In the genomic region with DNA sequence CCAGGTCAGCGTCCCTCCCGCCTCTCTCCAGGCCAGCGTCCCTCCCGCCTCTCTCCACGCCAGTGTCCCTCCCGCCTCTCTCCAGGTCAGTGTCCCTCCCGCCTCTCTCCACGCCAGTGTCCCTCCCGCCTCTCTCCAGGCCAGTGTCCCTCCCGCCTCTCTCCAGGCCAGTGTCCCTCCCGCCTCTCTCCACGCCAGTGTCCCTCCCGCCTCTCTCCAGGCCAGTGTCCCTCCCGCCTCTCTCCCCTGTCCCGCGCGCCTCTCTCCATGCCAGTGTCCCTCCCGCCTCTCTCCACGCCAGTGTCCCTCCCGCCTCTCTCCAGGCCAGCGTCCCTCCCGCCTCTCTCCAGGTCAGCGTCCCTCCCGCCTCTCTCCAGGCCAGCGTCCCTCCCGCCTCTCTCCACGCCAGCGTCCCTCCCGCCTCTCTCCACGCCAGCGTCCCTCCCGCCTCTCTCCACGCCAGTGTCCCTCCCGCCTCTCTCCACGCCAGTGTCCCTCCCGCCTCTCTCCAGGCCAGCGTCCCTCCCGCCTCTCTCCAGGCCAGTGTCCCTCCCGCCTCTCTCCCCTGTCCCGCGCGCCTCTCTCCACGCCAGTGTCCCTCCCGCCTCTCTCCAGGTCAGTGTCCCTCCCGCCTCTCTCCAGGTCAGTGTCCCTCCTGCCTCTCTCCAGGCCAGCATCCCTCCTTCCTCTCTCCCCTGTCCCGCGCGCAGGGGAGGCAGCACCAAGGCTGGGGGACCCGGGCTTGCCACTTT, we compare ENCODE assay signal across 8 cellular contexts. TPM values are rescaled to one million over a fixed set of nuclear protein-coding genes. Genes with fewer than 3 reads are reported as not detected.
A peak's percentile ranks its signal among the peaks of the same experiment; 100 is the strongest.
DNase-seq lines count a peak whose midpoint lies in the region; ATAC-seq and TF ChIP-seq lines count a peak whose summit lies in the region.
"Not testable (repeated sequence)": the region's sequence is repeated elsewhere in the genome, so short reads cannot be mapped to it uniquely, and the experiment has no call there.

No MANE protein-coding gene starts in this region.

- WGBS in endodermal cell (ENCODE audit: insufficient coverage in 1 of 2, insufficient read length in 1 of 2), 2 experiments = 1 to 8% methylated on average over 11 to 46 of the region's 49 CpGs
- 8% methylated on average over 40 of the region's 49 CpGs for WGBS in suprapubic skin

- not testable (repeated sequence) for H3K36me3 Mint-ChIP-seq in activated naive CD4-positive, alpha-beta T cell treated with anti-CD3 and anti-CD28 coated beads, Interleukin-2, amount 50 U/mL, for 24 hours; endodermal cell (ENCODE audit: low read depth)

- not testable (repeated sequence) for H3K79me2 ChIP-seq in parathyroid adenoma

- not testable (repeated sequence) for TF ChIP-seq CTCF in AG09309 (IDR thresholded peaks at IDR 0.05; ENCODE audit: control insufficient read depth, insufficient read depth, low read depth, low read length, missing control alignments); endodermal cell (conservative IDR thresholded peaks at IDR 0.05); lower lobe of right lung (IDR thresholded peaks at IDR 0.05); parathyroid adenoma (IDR thresholded peaks at IDR 0.05); suprapubic skin (IDR thresholded peaks at IDR 0.05)

- not testable (repeated sequence) for H3K4me2 ChIP-seq in parathyroid adenoma (ENCODE audit: low read length)

- not testable (repeated sequence) for H3K9me3 ChIP-seq in HUES6 (ENCODE audit: control insufficient read depth, insufficient read depth, low read depth, low read length); endodermal cell (ENCODE audit: control insufficient read depth, low read length); lower lobe of right lung; parathyroid adenoma (ENCODE audit: control insufficient read depth, low read length); suprapubic skin

- intact Hi-C loops in left ventricle myocardium superior (cut with micrococcal nuclease); lower lobe of right lung (cut with DNase I): not testable (repeated sequence)

- H3K4me1 Mint-ChIP-seq in activated naive CD4-positive, alpha-beta T cell treated with anti-CD3 and anti-CD28 coated beads, Interleukin-2, amount 50 U/mL, for 24 hours = peaks cover 16% of the 10 kb centered on the region
- H3K4me1 Mint-ChIP-seq in endodermal cell = not testable (repeated sequence)

- peaks cover 70% of the 10 kb centered on the region for H3K27me3 ChIP-seq in HUES6 (ENCODE audit: control insufficient read depth, insufficient read depth, low read length)
- peaks cover 68% of the 10 kb centered on the region for H3K27me3 ChIP-seq in endodermal cell (ENCODE audit: control insufficient read depth, insufficient read depth, low read length, poor library complexity, severe bottlenecking)
- H3K27me3 ChIP-seq in lower lobe of right lung (ENCODE audit: low read depth); parathyroid adenoma (ENCODE audit: control insufficient read depth, insufficient read depth, low read length); suprapubic skin: not testable (repeated sequence)

- ATAC-seq in left ventricle myocardium superior, lower lobe of right lung: not testable (repeated sequence)

- H3K27ac ChIP-seq in HUES6 (ENCODE audit: low read depth, low read length); endodermal cell (ENCODE audit: low read depth, low read length); lower lobe of right lung: not testable (repeated sequence)
- H3K27ac ChIP-seq in parathyroid adenoma (peak overlapping the region; percentile 37), suprapubic skin (peak overlapping the region; percentile 18)

- H3K9me3 Mint-ChIP-seq in activated naive CD4-positive, alpha-beta T cell treated with anti-CD3 and anti-CD28 coated beads, Interleukin-2, amount 50 U/mL, for 24 hours; endodermal cell: not testable (repeated sequence)

- not testable (repeated sequence) for TF ChIP-seq EP300 in suprapubic skin (IDR thresholded peaks at IDR 0.05)

- peaks cover 19% of the 10 kb centered on the region for H3K27me3 Mint-ChIP-seq in activated naive CD4-positive, alpha-beta T cell treated with anti-CD3 and anti-CD28 coated beads, Interleukin-2, amount 50 U/mL, for 24 hours
- peaks cover 71% of the 10 kb centered on the region for H3K27me3 Mint-ChIP-seq in endodermal cell (ENCODE audit: insufficient read depth)

- not testable (repeated sequence) for H3K36me3 ChIP-seq in HUES6 (ENCODE audit: control insufficient read depth, insufficient read depth, low read length); endodermal cell (ENCODE audit: control insufficient read depth, insufficient read depth, low read length); lower lobe of right lung; parathyroid adenoma (ENCODE audit: control insufficient read depth, insufficient read depth, low read length); suprapubic skin

- H3K27ac Mint-ChIP-seq in activated naive CD4-positive, alpha-beta T cell treated with anti-CD3 and anti-CD28 coated beads, Interleukin-2, amount 50 U/mL, for 24 hours; endodermal cell: not testable (repeated sequence)

- H3K4me3 ChIP-seq in AG09309 (ENCODE audit: control insufficient read depth, low read depth, low read length) = peak overlapping the region; percentile 43
- peak overlapping the region; percentile 49 for H3K4me3 ChIP-seq in HUES6 (ENCODE audit: low read depth, low read length)
- H3K4me3 ChIP-seq in endodermal cell (ENCODE audit: low read length) = peak overlapping the region; percentile 56
- peak overlapping the region; percentile 35 for H3K4me3 ChIP-seq in lower lobe of right lung
- not testable (repeated sequence) for H3K4me3 ChIP-seq in parathyroid adenoma (ENCODE audit: low read depth, low read length)
- peak overlapping the region; percentile 61 for H3K4me3 ChIP-seq in suprapubic skin

- H2AFZ ChIP-seq in parathyroid adenoma = peak overlapping the region; percentile 48

- not testable (repeated sequence) for TF ChIP-seq POLR2A in suprapubic skin (IDR thresholded peaks at IDR 0.05)

- not testable (repeated sequence) for DNase-seq in AG09309 (ENCODE audit: low read depth); endodermal cell; lower lobe of right lung; suprapubic skin (ENCODE audit: low spot score in 2 of 2)
- DNase-seq in left ventricle myocardium superior = peak; percentile 38

- not testable (repeated sequence) for H3K4me1 ChIP-seq in HUES6 (ENCODE audit: control insufficient read depth, insufficient read depth, low read length); endodermal cell (ENCODE audit: control insufficient read depth, insufficient read depth, low read length); parathyroid adenoma
- peaks cover 10% of the 10 kb centered on the region for H3K4me1 ChIP-seq in lower lobe of right lung
- peaks cover 13% of the 10 kb centered on the region for H3K4me1 ChIP-seq in suprapubic skin

- H3K9ac ChIP-seq in HUES6 (ENCODE audit: low read length); endodermal cell (ENCODE audit: extremely low read depth, low read length, poor library complexity, severe bottlenecking); parathyroid adenoma: not testable (repeated sequence)

- H3K4me3 Mint-ChIP-seq in activated naive CD4-positive, alpha-beta T cell treated with anti-CD3 and anti-CD28 coated beads, Interleukin-2, amount 50 U/mL, for 24 hours = peak overlapping the region; percentile 23
- peak overlapping the region; percentile 70 for H3K4me3 Mint-ChIP-seq in endodermal cell

RNA-seq across cellular contexts. Expression of gene FBLN7, which starts 1.7 kb away (rescaled TPM):
- total RNA-seq in endodermal cell (1 to 10 TPM; 4.0 to 8.7 TPM), left ventricle myocardium superior (0.32 TPM), lower lobe of right lung (2.0 TPM), suprapubic skin (1 to 10 TPM; 2.5 to 5.8 (median 4.0) TPM)
- 16.0 TPM for polyA plus RNA-seq in endodermal cell (2013, experiment 1 of 2)
- 13.9 TPM for polyA plus RNA-seq in endodermal cell (2013, experiment 2 of 2)
